9 cellular contexts compared by ENCODE assay signal in genomic region chr11:84372366-84372765, GRCh38.
"Had no signal": no experiment of that assay in that cellular context is flagged by ENCODE, and none has a peak within 500 bp of the region (broad histone marks: within the 10 kb centered on the region; RNA-seq: fewer than 3 reads in every experiment).

No MANE protein-coding gene starts in this region.

- H3K4me1 Mint-ChIP-seq: IgD-negative memory B cell had no signal

- H3K4me3 ChIP-seq: GM23248, HAP-1 had no signal

- DNase-seq: GM23248, GOT3, H7, HFFc6 had no signal

- H3K27me3 Mint-ChIP-seq: IgD-negative memory B cell had no signal

- H2AFZ ChIP-seq: GM23248 had no signal

- H3K9me3 ChIP-seq: HAP-1 had no signal

- H3K9ac ChIP-seq: GM23248 had no signal

- H3K27ac ChIP-seq: GM23248, HL-60 had no signal

- H3K4me3 Mint-ChIP-seq: HFFc6, IgD-negative memory B cell had no signal

- H3K36me3 ChIP-seq: HAP-1 had no signal

- ATAC-seq: HCT116, HepG2 had no signal

- H3K27ac Mint-ChIP-seq: HFFc6, IgD-negative memory B cell had no signal
